In genomic region chr14:68784298-68784910, GRCh38 we compare ENCODE assay signal across 1 cellular context.
TF ChIP-seq lines count a peak whose summit lies in the region.

No MANE protein-coding gene starts in this region.

TF ChIP-seq in GM12878, 131 proteins besides CTCF, POLR2A, EP300 and RAD21 (continued from another document):
- TF ChIP-seq ZBTB4 (CRISPR knock-in tag; IDR thresholded peaks at IDR 0.05) (no peak), SP1 (IDR thresholded peaks at IDR 0.05; ENCODE audit: low read depth, low read length) (no peak), YBX1 (IDR thresholded peaks at IDR 0.05) (no peak), E2F4 (IDR thresholded peaks at IDR 0.05; ENCODE audit: low read depth, low read length) (no peak), KLF5 (IDR thresholded peaks at IDR 0.05; ENCODE audit: partially characterized antibody) (no peak), DPF2 (IDR thresholded peaks at IDR 0.05) (peak; percentile 72; the same call in 1 of the 2 replicates), RAD51 (IDR thresholded peaks at IDR 0.05) (no peak), ZNF24 (IDR thresholded peaks at IDR 0.05) (no peak), SKIL (IDR thresholded peaks at IDR 0.05; ENCODE audit: low read depth, poor library complexity, severe bottlenecking) (peak; percentile 57), IKZF2 (IDR thresholded peaks at IDR 0.05) (peak; percentile 44 to 50), GATAD2B (conservative IDR thresholded peaks at IDR 0.05; ENCODE audit: low read depth) (peak; percentile 54; the same call in 1 of the 2 replicates), NFXL1 (IDR thresholded peaks at IDR 0.05; ENCODE audit: borderline replicate concordance) (no peak), TAF1 (IDR thresholded peaks at IDR 0.05; ENCODE audit: borderline replicate concordance, low read depth, low read length) (no peak), MEF2B (IDR thresholded peaks at IDR 0.05; ENCODE audit: partially characterized antibody, poor library complexity, severe bottlenecking) (peak; percentile 66), SMAD1 (IDR thresholded peaks at IDR 0.05; ENCODE audit: low read depth, partially characterized antibody) (no peak), LARP7 (IDR thresholded peaks at IDR 0.05) (no peak), BHLHE40 (IDR thresholded peaks at IDR 0.05; ENCODE audit: borderline replicate concordance in 1 of 2, low read depth in 2 of 2, low read length in 1 of 2) (peak; percentile 17 to 59; a peak in 2 of 4 replicates), ATF3 (IDR thresholded peaks at IDR 0.05; ENCODE audit: borderline replicate concordance, extremely low read depth, low read depth, low read length) (no peak), WRNIP1 (IDR thresholded peaks at IDR 0.05; ENCODE audit: borderline replicate concordance, low read depth, low read length) (0 out of 2 replicates have a peak, but pooled peaks have one; percentile 15), POLR2AphosphoS2 (IDR thresholded peaks at IDR 0.05; ENCODE audit: low read depth, low read length) (no peak), TCF12 (IDR thresholded peaks at IDR 0.05; ENCODE audit: low read depth, low read length) (no peak), RELA (IDR thresholded peaks at IDR 0.05; ENCODE audit: borderline replicate concordance, partially characterized antibody) (peak; percentile 68), GABPA (IDR thresholded peaks at IDR 0.05; ENCODE audit: low read depth) (no peak), KDM1A (IDR thresholded peaks at IDR 0.05; ENCODE audit: borderline replicate concordance) (no peak)
